In genomic region chr16:67173808-67174705, GRCh38 we compare ENCODE assay signal across 8 cellular contexts. TPM values are rescaled to one million over a fixed set of nuclear protein-coding genes. Genes with fewer than 3 reads are reported as not detected.
DNase-seq lines count a peak whose midpoint lies in the region; ATAC-seq and TF ChIP-seq lines count a peak whose summit lies in the region.

No MANE protein-coding gene starts in this region.

- peaks cover 59% of the 10 kb centered on the region for H3K27me3 Mint-ChIP-seq in activated B cell treated with CpG ODN at 0.5 μM for 24 hours

- H3K4me1 Mint-ChIP-seq in activated B cell treated with CpG ODN at 0.5 μM for 24 hours: peaks cover 28% of the 10 kb centered on the region

- H3K36me3 Mint-ChIP-seq in activated B cell treated with CpG ODN at 0.5 μM for 24 hours (ENCODE audit: low read depth): no peaks in the 10 kb centered on the region

- H3K27ac ChIP-seq in coronary artery: peak overlapping the region; percentile 92 to 99

- H3K9me3 Mint-ChIP-seq in activated B cell treated with CpG ODN at 0.5 μM for 24 hours: no peaks in the 10 kb centered on the region

- peak overlapping the region; percentile 71 for H3K4me3 Mint-ChIP-seq in activated B cell treated with CpG ODN at 0.5 μM for 24 hours

- no peak overlapping the region for H3K27ac Mint-ChIP-seq in activated B cell treated with CpG ODN at 0.5 μM for 24 hours

- POLR2A ChIA-PET in activated B cell treated with CpG ODN at 0.5 μM for 24 hours (lab: Charles Lee): interaction anchor here (1.1 to 1.7 kb wide), 2 partner anchors 11 to 144 kb away, joined by 3 to 4 read pairs; no protein-coding TSS in a partner anchor

- TF ChIP-seq CTCF in activated B cell treated with CpG ODN at 0.5 μM for 24 hours (IDR thresholded peaks at IDR 0.05): no peak
- no peak for TF ChIP-seq CTCF in coronary artery (IDR thresholded peaks at IDR 0.05)

- H3K4me3 ChIP-seq in coronary artery: peak overlapping the region; percentile 77

- DNase-seq in GM04503 (ENCODE audit: low read depth) (peak; percentile 37), HCEC 1CT (peak; percentile 80), NCI-H2029 treated with DMSO at 0.1 percent for 48 hours (lab: John Stamatoyannopoulos, UW) (peak; percentile 18), activated B cell treated with CpG ODN at 0.5 μM for 24 hours (peak; percentile 56), coronary artery (ENCODE audit: low spot score) (peak; percentile 96), kidney glomerular epithelial cell (lab: John Stamatoyannopoulos, UW) (peak; percentile 77)
- DNase-seq in stimulated activated CD4-positive, alpha-beta T cell treated with anti-CD3 and anti-CD28 coated beads, Interleukin-2, amount 100 ng/mL, for 24 hours: peak; percentile 60 to 73

- intact Hi-C loops in activated B cell treated with CpG ODN at 0.5 μM for 24 hours (cut with micrococcal nuclease): loop anchor here (1.0 kb wide), 1 partner anchor 15 kb away; the partner anchor contains the start of genes FBXL8 and TRADD

- CTCF ChIA-PET in activated B cell treated with CpG ODN at 0.5 μM for 24 hours (lab: Charles Lee): interaction anchor here (1.3 to 1.8 kb wide), 3 partner anchors 14 to 156 kb away, joined by 4 to 6 read pairs (median 4); no protein-coding TSS in a partner anchor

- ATAC-seq in activated B cell treated with CpG ODN at 0.5 μM for 24 hours (ENCODE audit: low read depth): peak; percentile 72
- no peak for ATAC-seq in GM19455 (IDR thresholded peaks at IDR 0.05; ENCODE audit: unreplicated experiment)

RNA-seq across cellular contexts. Expression of gene NOL3, which starts 3.7 kb away (rescaled TPM):
- 0.64 and 0.91 TPM in 2 replicates for total RNA-seq in activated B cell treated with CpG ODN at 0.5 μM for 24 hours

RNA-seq across cellular contexts. Expression of gene HSF4, which starts 9.5 kb away (rescaled TPM):
- 5.9 and 7.3 TPM in 2 replicates for total RNA-seq in activated B cell treated with CpG ODN at 0.5 μM for 24 hours

RNA-seq across cellular contexts. Expression of gene MATCAP1, which starts 9.7 kb away (rescaled TPM):
- 10.6 and 18.7 TPM in 2 replicates for total RNA-seq in activated B cell treated with CpG ODN at 0.5 μM for 24 hours

RNA-seq across cellular contexts. Expression of gene FBXL8, which starts 14.3 kb away (rescaled TPM):
- total RNA-seq in activated B cell treated with CpG ODN at 0.5 μM for 24 hours: 5.6 and 6.5 TPM in 2 replicates

RNA-seq across cellular contexts. Expression of gene TRADD, which starts 14.3 kb away (rescaled TPM):
- 31.5 and 37.3 TPM in 2 replicates for total RNA-seq in activated B cell treated with CpG ODN at 0.5 μM for 24 hours

Comparison
In these comparisons a context has a peak if more than half of its experiments do, and no peak if none do; other contexts are left out.
1. DNase-seq: peak in every context shown above with its lines; median percentile 96 in coronary artery; 80 in HCEC 1CT; 77 in kidney glomerular epithelial cell; 66 in stimulated activated CD4-positive, alpha-beta T cell treated with anti-CD3 and anti-CD28 coated beads, Interleukin-2, amount 100 ng/mL, for 24 hours; 56 in activated B cell treated with CpG ODN at 0.5 μM for 24 hours; 37 in GM04503; 18 in NCI-H2029 treated with DMSO at 0.1 percent for 48 hours.